In the genomic region with DNA sequence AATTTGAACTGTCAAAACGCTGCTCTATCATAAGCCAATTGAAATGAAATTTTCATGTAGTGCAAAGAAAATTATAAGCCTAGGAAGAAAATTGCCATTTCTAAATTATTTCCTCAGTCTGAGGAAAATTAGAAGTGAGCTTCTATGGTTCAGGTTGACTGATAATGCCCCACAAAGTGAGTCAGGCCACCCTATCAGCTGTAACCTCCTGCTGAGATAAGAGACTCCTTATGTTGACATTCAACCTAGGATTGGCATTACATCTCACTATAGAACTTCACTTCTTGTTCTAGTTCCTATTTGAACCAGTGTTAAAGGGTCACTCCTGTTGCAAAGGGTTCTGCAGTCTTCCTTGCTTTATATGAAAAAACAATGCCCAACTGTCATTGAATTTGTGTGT, we compare ENCODE assay signal across 21 cellular contexts. TPM values are rescaled to one million over a fixed set of nuclear protein-coding genes. Genes with fewer than 3 reads are reported as not detected.
DNase-seq lines count a peak whose midpoint lies in the region; ATAC-seq, FAIRE-seq and TF ChIP-seq lines count a peak whose summit lies in the region.
"Had no signal": no experiment of that assay in that cellular context is flagged by ENCODE, and none has a peak within 500 bp of the region (broad histone marks: within the 10 kb centered on the region; RNA-seq: fewer than 3 reads in every experiment).

No MANE protein-coding gene starts in this region.

- H3K27ac ChIP-seq in Karpas-422 (ENCODE audit: low read length) = peak overlapping the region; percentile 97
- peak overlapping the region; percentile 99 for H3K27ac ChIP-seq in OCI-LY1 (ENCODE audit: low read depth, low read length, poor library complexity, severe bottlenecking)
- H3K27ac ChIP-seq in K562 (ENCODE audit: extremely low read depth, low read depth, low read length) = no peak overlapping the region
- H3K27ac ChIP-seq: SJCRH30 had no signal

- TF ChIP-seq CTCF in OCI-LY1 (IDR thresholded peaks at IDR 0.05; ENCODE audit: low read length) (no peak), K562 (IDR thresholded peaks at IDR 0.05 in 2 of 3, conservative IDR thresholded peaks at IDR 0.05 in 1 of 3; ENCODE audit: insufficient read depth in 2 of 3, low read depth in 1 of 3, low read length in 3 of 3) (no peak), Calu3 (IDR thresholded peaks at IDR 0.05; ENCODE audit: unreplicated experiment) (no peak)

- no peak for TF ChIP-seq POLR2A in K562 (conservative IDR thresholded peaks at IDR 0.05)

- BruUV-seq in K562 (replicated peaks; lab: Mats Ljungman, UMichigan) (no TSS peak), Calu3 (replicated peaks; lab: Mats Ljungman, UMichigan) (no TSS peak)

- H3K4me2 ChIP-seq in Karpas-422 (ENCODE audit: low read depth, low read length, poor library complexity, severe bottlenecking) = no peak overlapping the region
- H3K4me2 ChIP-seq in OCI-LY1 (ENCODE audit: low read length) = peak overlapping the region; percentile 71; the same call in 1 of the 2 replicates
- H3K4me2 ChIP-seq in K562 (ENCODE audit: insufficient read depth, low read length) = no peak overlapping the region

- H3K9me2 ChIP-seq in Karpas-422 (replicated peaks; ENCODE audit: insufficient read depth, low read length) (no peaks in the 10 kb centered on the region), OCI-LY1 (ENCODE audit: low read depth, low read length) (no peaks in the 10 kb centered on the region)

- H2AFZ ChIP-seq in Karpas-422 (ENCODE audit: low read length) = no peak overlapping the region
- no peak overlapping the region for H2AFZ ChIP-seq in OCI-LY1 (ENCODE audit: low read length)
- no peak overlapping the region for H2AFZ ChIP-seq in K562 (ENCODE audit: low read depth, low read length)

- H3K9me3 Mint-ChIP-seq in Calu3 (ENCODE audit: low read depth, unreplicated experiment) = peaks cover 2% of the 10 kb centered on the region

- no peaks in the 10 kb centered on the region for H3K27me3 Mint-ChIP-seq in Calu3 (ENCODE audit: unreplicated experiment)
- peaks cover 8% of the 10 kb centered on the region for H3K27me3 Mint-ChIP-seq in T-helper 17 cell

- H3K4me3 Mint-ChIP-seq in Calu3 (ENCODE audit: low read depth, unreplicated experiment) = no peak overlapping the region
- H3K4me3 Mint-ChIP-seq in T-helper 17 cell = no peak overlapping the region
- H3K4me3 Mint-ChIP-seq: B cell; T-helper 2 cell treated with Interferon-gamma antibody and Interleukin-4, amounts not matched to agents 5 μg/mL and 100 μg/mL, for 36 hours had no signal

- no peaks in the 10 kb centered on the region for H3F3A ChIP-seq in OCI-LY1 (ENCODE audit: insufficient read depth, low read length)

- CTCF ChIA-PET in K562 (lab: Yijun Ruan, JAX; ENCODE audit: low intra/inter-chr PET ratio) (no interaction called here), Calu3 (lab: Charles Lee) (no interaction called here)

- 0 out of 2 replicates have a peak, but pooled peaks have one; percentile 5 for TF ChIP-seq EP300 in K562 (IDR thresholded peaks at IDR 0.05; ENCODE audit: low read length)

- H3K9ac ChIP-seq in Karpas-422 (ENCODE audit: low read length) (no peak overlapping the region), OCI-LY1 (ENCODE audit: low read length) (peak overlapping the region; percentile 94), K562 (ENCODE audit: insufficient read depth in 1 of 2, low read depth in 2 of 2, low read length in 2 of 2) (no peak overlapping the region)

- H3K36me3 ChIP-seq in Karpas-422 (ENCODE audit: insufficient read depth, low read length) (peaks cover 45% of the 10 kb centered on the region), OCI-LY1 (ENCODE audit: insufficient read depth, low read length) (no peaks in the 10 kb centered on the region), K562 (ENCODE audit: control insufficient read depth, insufficient read depth, low read length) (no peaks in the 10 kb centered on the region)
- H3K36me3 ChIP-seq: SJCRH30 had no signal

- H3K79me2 ChIP-seq in Karpas-422 (ENCODE audit: low read length) (peaks cover 90% of the 10 kb centered on the region), OCI-LY1 (ENCODE audit: insufficient read depth, low read length) (no peaks in the 10 kb centered on the region), K562 (ENCODE audit: control insufficient read depth, insufficient read depth, low read length) (no peaks in the 10 kb centered on the region)

- intact Hi-C loops in K562 (cut with micrococcal nuclease) (no loop called here), Calu3 (cut with micrococcal nuclease; ENCODE audit: unreplicated experiment) (no loop called here)

- no peak for TF ChIP-seq RAD21 in K562 (CRISPR knock-in tag; conservative IDR thresholded peaks at IDR 0.05 in 1 of 2, IDR thresholded peaks at IDR 0.05 in 1 of 2)

- H4K20me1 ChIP-seq in Karpas-422 (ENCODE audit: insufficient read depth, low read depth, low read length) (no peaks in the 10 kb centered on the region), OCI-LY1 (ENCODE audit: insufficient read depth, low read length) (no peaks in the 10 kb centered on the region), K562 (replicated peaks; ENCODE audit: control insufficient read depth, insufficient read depth, low read length) (no peaks in the 10 kb centered on the region)

- POLR2A ChIA-PET in K562 (lab: Yijun Ruan, JAX) = no interaction called here

- no peak for FAIRE-seq in K562 (lab: Jason Lieb, UNC)
- FAIRE-seq: G401.6 had no signal

- H3K27me3 ChIP-seq in Karpas-422 (ENCODE audit: low read length) (no peaks in the 10 kb centered on the region), OCI-LY1 (ENCODE audit: insufficient read depth, low read length) (no peaks in the 10 kb centered on the region), K562 (ENCODE audit: control insufficient read depth in 2 of 2, insufficient read depth in 2 of 2, low read length in 2 of 2) (no peaks in the 10 kb centered on the region)
- H3K27me3 ChIP-seq: SJCRH30 had no signal

- H3K9me1 ChIP-seq in K562 (ENCODE audit: control insufficient read depth, insufficient read depth, low read length) = no peaks in the 10 kb centered on the region

- WGBS in K562 (ENCODE audit: insufficient coverage, low coverage, missing lambda C conversion rate) = 0% methylated on average over 1 of the region's 1 CpG

- H3K9me3 ChIP-seq in Karpas-422 (ENCODE audit: low read length) (peaks cover 11% of the 10 kb centered on the region), OCI-LY1 (ENCODE audit: low read length) (no peaks in the 10 kb centered on the region), K562 (replicated peaks; ENCODE audit: control insufficient read depth, insufficient read depth, low read depth, low read length) (no peaks in the 10 kb centered on the region), T-helper 17 cell (ENCODE audit: control insufficient read depth, low read length, poor library complexity, severe bottlenecking) (no peaks in the 10 kb centered on the region)

- H3K36me3 Mint-ChIP-seq in Calu3 (ENCODE audit: insufficient read depth, unreplicated experiment) (no peaks in the 10 kb centered on the region), T-helper 17 cell (ENCODE audit: low read depth) (no peaks in the 10 kb centered on the region)

- H3K4me1 Mint-ChIP-seq in Calu3 (ENCODE audit: low read depth, unreplicated experiment) = no peaks in the 10 kb centered on the region
- peaks cover 7% of the 10 kb centered on the region for H3K4me1 Mint-ChIP-seq in T-helper 17 cell

- in situ Hi-C loops in Caki2 (cut with HindIII; ENCODE audit: low pct_unique_long_range_greater_than_20kb, low sequenced_read_pairs) = no loop called here
- in situ Hi-C loops in K562 (cut with MboI) = no loop called here

- H3K27ac Mint-ChIP-seq in Calu3 (ENCODE audit: unreplicated experiment) = no peak overlapping the region
- H3K27ac Mint-ChIP-seq in T-helper 17 cell = no peak overlapping the region
- H3K27ac Mint-ChIP-seq: B cell; CD4-positive, CD25-positive, alpha-beta regulatory T cell; T-helper 2 cell treated with Interferon-gamma antibody and Interleukin-4, amounts not matched to agents 5 μg/mL and 100 μg/mL, for 36 hours had no signal

- ATAC-seq in K562 (peak; percentile 56; the same call in 2 of the 3 replicates), HG02763 (IDR thresholded peaks at IDR 0.05; ENCODE audit: unreplicated experiment) (no peak), GM21447 (IDR thresholded peaks at IDR 0.05; ENCODE audit: unreplicated experiment) (no peak), T-helper 17 cell (no peak)

- peaks cover 50% of the 10 kb centered on the region for H3K4me1 ChIP-seq in Karpas-422 (ENCODE audit: low read length)
- peaks cover 57% of the 10 kb centered on the region for H3K4me1 ChIP-seq in OCI-LY1 (ENCODE audit: insufficient read depth, low read length, severe bottlenecking)
- no peaks in the 10 kb centered on the region for H3K4me1 ChIP-seq in K562 (replicated peaks in 1 of 2; ENCODE audit: control insufficient read depth in 2 of 2, insufficient read depth in 2 of 2, low read length in 2 of 2)
- H3K4me1 ChIP-seq: Caco-2, SJCRH30 had no signal

- H3K4me3 ChIP-seq in Karpas-422 (ENCODE audit: low read length) = no peak overlapping the region
- no peak overlapping the region for H3K4me3 ChIP-seq in OCI-LY1 (ENCODE audit: low read depth, low read length, poor library complexity, severe bottlenecking)
- H3K4me3 ChIP-seq in K562 = no peak overlapping the region
- H3K4me3 ChIP-seq: SJCRH30 had no signal

- DNase-seq in Caki2 (ENCODE audit: low read depth) (peak; percentile 1), Karpas-422 (no peak), K562 (ENCODE audit: extremely low read depth in 1 of 4, low spot score in 3 of 4) (peak in 3 of 4 experiments; percentile 6 to 14 (median 14)), Calu3 (no peak), T-helper 17 cell (no peak)
- DNase-seq: Caco-2; CD4-positive, CD25-positive, alpha-beta regulatory T cell; DMS79 treated with DMSO at 0.1 percent for 48 hours; HCEC 1CT; KG1; NCI-H1930; NCI-H526; NK-92 treated with Interleukin-12 subunit alpha and Interleukin-12 subunit beta, amount 100 ng/mL, for 24 hours; SJCRH30; SW 1271 had no signal

RNA-seq across cellular contexts. Expression of gene RFC3, which starts 32.6 kb away (rescaled TPM):
- 14.5 and 19.0 TPM in 2 replicates for total RNA-seq in Caki2 (2014; rRNA removed; shearing (Covaris generic); ENCODE audit: low replicate concordance)
- 144 and 321 TPM in 2 replicates for total RNA-seq in Karpas-422 (2014; rRNA removed; shearing (Covaris generic); ENCODE audit: low replicate concordance)
- 22.3 and 63.4 TPM in 2 replicates for total RNA-seq in K562 (2011; cell fraction: chromatin; rRNA removed; ENCODE audit: low replicate concordance)
- 15.0 and 17.4 TPM in 2 replicates for total RNA-seq in K562 (2011; cell fraction: nucleolus; rRNA removed)
- total RNA-seq in K562 (2011; cell fraction: nucleoplasm; rRNA removed) = 29.3 and 43.4 TPM in 2 replicates
- total RNA-seq in K562 (2014; rRNA removed) (28.5 and 31.3 TPM in 2 replicates), K562 (2014; rRNA removed; fragmentation: Illumina TruSeq; extraction: Trizol) (54.0 and 62.7 TPM in 2 replicates), K562 (2015; rRNA removed; fragmentation: Illumina TruSeq; extraction: Trizol) (41.0 and 47.3 TPM in 2 replicates), K562 (2021) (43.1 and 43.6 TPM in 2 replicates), Calu3 (2022) (30.1 and 30.8 TPM in 2 replicates), T-helper 17 cell (1 to 10 TPM; 4.6 to 6.2 TPM)
- polyA plus RNA-seq in K562 (2011; rRNA removed) (40.1 and 61.0 TPM in 2 replicates), K562 (2014; fragmentation: Illumina TruSeq; extraction: Trizol) (51.9 and 58.6 TPM in 2 replicates), K562 (2014; fragmentation: Nextera tagmentation; extraction: Ambion mirVana) (10 to 100 TPM; 81.4 to 94.0 TPM), K562 (2014; rRNA removed) (47.1 and 48.8 TPM in 2 replicates)
- polyA plus RNA-seq in K562 (2011; cell fraction: cytosol; rRNA removed) = 11.9 and 23.2 TPM in 2 replicates
- 30.8 and 38.8 TPM in 2 replicates for polyA plus RNA-seq in K562 (2011; cell fraction: nucleus; rRNA removed)
- 27.9 and 33.5 TPM in 2 replicates for polyA plus RNA-seq in K562 (2012)
- polyA minus RNA-seq in K562 (2011; rRNA and poly(A)+ RNA removed) = 48.2 and 49.2 TPM in 2 replicates
- 17.3 and 18.5 TPM in 2 replicates for polyA minus RNA-seq in K562 (2011; cell fraction: cytosol; rRNA and poly(A)+ RNA removed)
- 46.3 and 78.1 TPM in 2 replicates for polyA minus RNA-seq in K562 (2011; cell fraction: nucleus; rRNA and poly(A)+ RNA removed)

Comparison
In these comparisons a context has a peak if more than half of its experiments do, and no peak if none do; other contexts are left out.
1. DNase-seq: peak in Caki2 (single experiment) and K562 (3 of 4); none in Karpas-422 (single experiment), Calu3 (single experiment) and T-helper 17 cell (0 of 3).